In genomic region chr16:30633526-30633925, GRCh38 we compare ENCODE assay signal across 8 cellular contexts. TPM values are rescaled to one million over a fixed set of nuclear protein-coding genes. Genes with fewer than 3 reads are reported as not detected.
DNase-seq lines count a peak whose midpoint lies in the region; ATAC-seq, FAIRE-seq and TF ChIP-seq lines count a peak whose summit lies in the region.

No MANE protein-coding gene starts in this region.

- no peaks in the 10 kb centered on the region for H3K36me3 ChIP-seq in OCI-LY3 (replicated peaks; ENCODE audit: low read depth, low read length)
- H3K36me3 ChIP-seq in H1 (ENCODE audit: control insufficient read depth in 2 of 4, insufficient read depth in 4 of 4, low read length in 3 of 4) = no peaks in the 10 kb centered on the region
- no peaks in the 10 kb centered on the region for H3K36me3 ChIP-seq in neuronal stem cell (replicated peaks in 1 of 2; ENCODE audit: control insufficient read depth in 2 of 2, insufficient read depth in 2 of 2, low read length in 2 of 2)

- TF ChIP-seq CTCF in CD14-positive monocyte (IDR thresholded peaks at IDR 0.05) (no peak), OCI-LY3 (IDR thresholded peaks at IDR 0.05; ENCODE audit: low read depth, low read length) (no peak), H1 (IDR thresholded peaks at IDR 0.05; ENCODE audit: control extremely low read depth in 1 of 3, insufficient read depth in 1 of 3, low read depth in 1 of 3, low read length in 3 of 3) (no peak)

- peak overlapping the region; percentile 86 to 92 for H3K4me3 Mint-ChIP-seq in CD14-positive monocyte

- ATAC-seq in HG02852 (IDR thresholded peaks at IDR 0.05; ENCODE audit: unreplicated experiment) = no peak

- peak overlapping the region; percentile 96 to 98 (median 98) for H3K27ac Mint-ChIP-seq in CD14-positive monocyte

- H4K20me1 ChIP-seq in OCI-LY3 (ENCODE audit: insufficient read depth, low read length) (no peaks in the 10 kb centered on the region), H1 (replicated peaks in 1 of 2; ENCODE audit: control insufficient read depth in 1 of 2, insufficient read depth in 2 of 2, low read length in 2 of 2) (no peaks in the 10 kb centered on the region)

- H2BK120ac ChIP-seq in H1 (replicated peaks; ENCODE audit: low read depth, low read length) = no peak overlapping the region
- no peak overlapping the region for H2BK120ac ChIP-seq in neuronal stem cell (ENCODE audit: low read depth, low read length)

- no peak for TF ChIP-seq EP300 in H1 (IDR thresholded peaks at IDR 0.05; ENCODE audit: borderline replicate concordance in 1 of 2, low read depth in 2 of 2, low read length in 2 of 2)

- no peaks in the 10 kb centered on the region for H3K9me3 ChIP-seq in OCI-LY3 (ENCODE audit: insufficient read depth, low read length)
- no peaks in the 10 kb centered on the region for H3K9me3 ChIP-seq in H1 (ENCODE audit: insufficient read depth in 2 of 2, low read depth in 1 of 2, low read length in 1 of 2)
- H3K9me3 ChIP-seq in neuronal stem cell (replicated peaks in 1 of 2; ENCODE audit: control insufficient read depth in 2 of 2, insufficient read depth in 1 of 2, low read depth in 1 of 2, low read length in 2 of 2) = no peaks in the 10 kb centered on the region

- TF ChIP-seq RAD21 in H1 (IDR thresholded peaks at IDR 0.05 in 1 of 2, conservative IDR thresholded peaks at IDR 0.05 in 1 of 2; ENCODE audit: low read depth in 2 of 2, low read length in 2 of 2) = no peak

- peak overlapping the region; percentile 54 for H4K5ac ChIP-seq in H1 (ENCODE audit: insufficient read length, low read depth, low read length)

- H4K8ac ChIP-seq in H1 (ENCODE audit: extremely low read depth, insufficient read depth, low read length) (peak overlapping the region; percentile 92; the same call in 1 of the 2 replicates), neuronal stem cell (ENCODE audit: low read depth, low read length) (no peak overlapping the region)

- DNase-seq in CD14-positive monocyte (ENCODE audit: low spot score) = no peak
- no peak for DNase-seq in H1 (ENCODE audit: low read depth in 1 of 2, low spot score in 2 of 2)
- DNase-seq in neuronal stem cell (ENCODE audit: low spot score) = no peak
- DNase-seq in KG1 (lab: John Stamatoyannopoulos, UW) = no peak
- DNase-seq in NCI-H526 treated with DMSO at 0.1 percent for 48 hours (lab: John Stamatoyannopoulos, UW) = no peak
- DNase-seq in NCI-H524 (lab: John Stamatoyannopoulos, UW) = no peak

- H3K56ac ChIP-seq in H1 (replicated peaks; ENCODE audit: insufficient read length, low read depth, low read length) = no peak overlapping the region

- peak overlapping the region; percentile 95 for H3K4me3 ChIP-seq in OCI-LY3 (ENCODE audit: low read length)
- peak overlapping the region in 2 of 4 experiments; percentile 88 to 89; a peak in 4 of 8 replicates for H3K4me3 ChIP-seq in H1 (ENCODE audit: extremely low read depth in 1 of 4, insufficient read depth in 2 of 4, low read depth in 3 of 4, low read length in 4 of 4)
- peak overlapping the region in 1 of 2 donors; percentile 89 for H3K4me3 ChIP-seq in neuronal stem cell (ENCODE audit: low read length in 2 of 2)

- intact Hi-C loops in CD14-positive monocyte (cut with micrococcal nuclease) = no loop called here

- no peak overlapping the region for H3K18ac ChIP-seq in H1 (ENCODE audit: extremely low read depth, low read length)
- peak overlapping the region; percentile 64 for H3K18ac ChIP-seq in neuronal stem cell (ENCODE audit: low read length)

- no peaks in the 10 kb centered on the region for H3K79me1 ChIP-seq in H1 (ENCODE audit: low read depth, low read length)
- H3K79me1 ChIP-seq in neuronal stem cell (ENCODE audit: low read depth, low read length) = peaks cover 6% of the 10 kb centered on the region

- no peaks in the 10 kb centered on the region for H3K36me3 Mint-ChIP-seq in CD14-positive monocyte

- 86% methylated on average over 17 of the region's 17 CpGs; no CpG with 5 or more reads in 1 of the 2 experiments for WGBS in H1 (ENCODE audit: extremely low coverage in 1 of 2, insufficient coverage in 1 of 2, insufficient read length in 1 of 2, insufficient replicate concordance in 2 of 2, low coverage in 1 of 2, low lambda C conversion rate in 2 of 2, missing lambda C conversion rate in 1 of 2), 2 experiments
- WGBS in neuronal stem cell (ENCODE audit: extremely low coverage in 2 of 2, insufficient read length in 2 of 2, insufficient replicate concordance in 1 of 2), 2 donors = no CpG with 5 or more reads among the region's 17 CpGs

- H3K14ac ChIP-seq in H1 (ENCODE audit: insufficient read length) = no peak overlapping the region
- H3K14ac ChIP-seq in neuronal stem cell (ENCODE audit: low read length) = no peak overlapping the region

- POLR2A ChIA-PET in H1 (lab: Charles Lee; ENCODE audit: partially characterized antibody) = interaction anchor here (0.6 to 1.5 kb wide), 7 partner anchors 10 to 413 kb away, joined by 3 to 5 read pairs (median 3); partner anchors contain the start of genes DCTPP1 and ZNF688

- H2BK15ac ChIP-seq in H1 (ENCODE audit: low read length) (no peak overlapping the region), neuronal stem cell (ENCODE audit: low read length) (no peak overlapping the region)

- H3K27ac ChIP-seq in OCI-LY3 (ENCODE audit: low read length) = peak overlapping the region; percentile 76
- H3K27ac ChIP-seq in H1 (ENCODE audit: low read depth, low read length) = peak overlapping the region; percentile 73; the same call in 1 of the 2 replicates
- H3K27ac ChIP-seq in neuronal stem cell (replicated peaks; ENCODE audit: low read length) = peak overlapping the region; percentile 74

- peak overlapping the region; percentile 80 for H3K9ac ChIP-seq in OCI-LY3 (ENCODE audit: low read length)
- H3K9ac ChIP-seq in H1 (replicated peaks in 1 of 4; ENCODE audit: extremely low read depth in 1 of 4, low read depth in 3 of 4, low read length in 3 of 4) = peak overlapping the region in 2 of 4 experiments; percentile 16 to 39; a peak in 1 of 7 replicates
- no peak overlapping the region for H3K9ac ChIP-seq in neuronal stem cell (ENCODE audit: low read depth, low read length, poor library complexity)

- H3K4me2 ChIP-seq in OCI-LY3 (ENCODE audit: low read length) = peak overlapping the region; percentile 79
- peak overlapping the region; percentile 61 to 72 for H3K4me2 ChIP-seq in H1 (ENCODE audit: insufficient read depth in 1 of 2, low read depth in 2 of 2, low read length in 2 of 2)
- peak overlapping the region; percentile 69 for H3K4me2 ChIP-seq in neuronal stem cell (ENCODE audit: insufficient read depth, low read length, poor library complexity, severe bottlenecking)

- TF ChIP-seq POLR2A in H1 (IDR thresholded peaks at IDR 0.05; ENCODE audit: control extremely low read depth in 1 of 2, low read depth in 2 of 2, low read length in 2 of 2) = no peak

- H3K23ac ChIP-seq in H1 (ENCODE audit: insufficient read length) (no peak overlapping the region), neuronal stem cell (ENCODE audit: low read depth, low read length, poor library complexity) (no peak overlapping the region)

- H3K4ac ChIP-seq in H1 (replicated peaks; ENCODE audit: insufficient read length, low read depth, low read length) (no peak overlapping the region), neuronal stem cell (ENCODE audit: low read length) (no peak overlapping the region)

- no peak overlapping the region for H2BK20ac ChIP-seq in H1 (ENCODE audit: low read length)

- H2AK5ac ChIP-seq in H1 (ENCODE audit: low read depth, low read length) (no peak overlapping the region), neuronal stem cell (ENCODE audit: low read depth, low read length) (no peak overlapping the region)

- H3K23me2 ChIP-seq in H1 (ENCODE audit: low read depth, low read length) = no peaks in the 10 kb centered on the region; the same call in 1 of the 2 replicates

- H3K79me2 ChIP-seq in OCI-LY3 (ENCODE audit: low read length) (peaks cover 14% of the 10 kb centered on the region), H1 (ENCODE audit: control insufficient read depth in 1 of 2, insufficient read depth in 2 of 2, low read length in 2 of 2) (peaks cover 0 to 4% of the 10 kb centered on the region in 2 experiments; a peak in 1 of 4 replicates)

- H2AFZ ChIP-seq in OCI-LY3 (ENCODE audit: low read depth, low read length) (no peak overlapping the region; the same call in 1 of the 2 replicates), H1 (ENCODE audit: low read length) (peak overlapping the region; percentile 57; the same call in 1 of the 2 replicates), neuronal stem cell (ENCODE audit: low read length) (peak overlapping the region; percentile 95)

- peaks cover 15% of the 10 kb centered on the region for H3K4me1 Mint-ChIP-seq in CD14-positive monocyte

- FAIRE-seq in H1 (lab: Jason Lieb, UNC) = no peak

- no peak overlapping the region for H2BK12ac ChIP-seq in H1 (ENCODE audit: low read depth, low read length)
- H2BK12ac ChIP-seq in neuronal stem cell (ENCODE audit: low read length) = no peak overlapping the region

- no peak overlapping the region for H4K91ac ChIP-seq in H1 (replicated peaks; ENCODE audit: insufficient read length, low read length)
- no peak overlapping the region for H4K91ac ChIP-seq in neuronal stem cell (ENCODE audit: low read depth, low read length, poor library complexity)

- no peaks in the 10 kb centered on the region for H3K9me3 Mint-ChIP-seq in CD14-positive monocyte

- H3K4me1 ChIP-seq in OCI-LY3 (ENCODE audit: low read length) (peaks cover 18% of the 10 kb centered on the region), H1 (replicated peaks in 1 of 4; ENCODE audit: control insufficient read depth in 3 of 4, insufficient read depth in 4 of 4, low read length in 3 of 4) (no peaks in the 10 kb centered on the region; a peak in 1 of 7 replicates), neuronal stem cell (ENCODE audit: control insufficient read depth in 2 of 2, insufficient read depth in 1 of 2, low read depth in 1 of 2, low read length in 2 of 2) (no peaks in the 10 kb centered on the region)

- CTCF ChIA-PET in H1 (lab: Charles Lee; ENCODE audit: partially characterized antibody) = interaction anchor here (0.6 to 1.3 kb wide), 3 partner anchors 184 to 542 kb away, joined by 3 to 4 read pairs (median 3); partner anchors contain the start of genes DCTPP1 and TBX6

- H3K27me3 Mint-ChIP-seq in CD14-positive monocyte (ENCODE audit: low read depth in 3 of 3) = peaks cover 0 to 5% (median 0%) of the 10 kb centered on the region in 3 donors

- H2BK5ac ChIP-seq in H1 (ENCODE audit: low read depth, low read length) = no peak overlapping the region
- no peak overlapping the region for H2BK5ac ChIP-seq in neuronal stem cell (ENCODE audit: low read length)

- no peaks in the 10 kb centered on the region for H3K27me3 ChIP-seq in OCI-LY3 (ENCODE audit: low read depth, low read length)
- no peaks in the 10 kb centered on the region for H3K27me3 ChIP-seq in H1 (replicated peaks in 1 of 4; ENCODE audit: control insufficient read depth in 3 of 4, extremely low read depth in 1 of 4, insufficient read depth in 3 of 4, low read length in 3 of 4)
- H3K27me3 ChIP-seq in neuronal stem cell (ENCODE audit: control insufficient read depth in 3 of 3, insufficient read depth in 3 of 3, low read depth in 1 of 3, low read length in 3 of 3) = no peaks in the 10 kb centered on the region

RNA-seq across cellular contexts. Expression of gene PRR14, which starts 17.2 kb away (rescaled TPM):
- polyA plus RNA-seq in CD14-positive monocyte (10 to 100 TPM in 1 of 2 donors, 1 to 10 TPM in 1; 6.1 to 10.4 TPM), H1 (2011; rRNA removed) (3.6 and 8.7 TPM in 2 replicates)
- 16.1 and 18.9 TPM in 2 replicates for total RNA-seq in H1 (2021; fragmentation: NEBNext Ultra II Directional; extraction: Animal tissue kit (Norgen Biotek cat#: 25700))
- polyA plus RNA-seq in H1 (2011; cell fraction: cytosol; rRNA removed) = 2.8 TPM
- 13.6 TPM for polyA plus RNA-seq in H1 (2011; cell fraction: nucleus; rRNA removed)
- 10.6 to 13.7 TPM (median 12.0 TPM) in 4 replicates for polyA plus RNA-seq in H1 (2012, experiment 1 of 2)
- 11.9 TPM for polyA plus RNA-seq in H1 (2012, experiment 2 of 2)
- polyA plus RNA-seq in H1 (2013, experiment 1 of 2) = 17.6 TPM
- polyA plus RNA-seq in H1 (2013, experiment 2 of 2) = 17.2 TPM
- 1.1 and 2.8 TPM in 2 replicates for polyA minus RNA-seq in H1 (2011; rRNA and poly(A)+ RNA removed)
- polyA minus RNA-seq in H1 (2011; cell fraction: cytosol; rRNA and poly(A)+ RNA removed) = 5.3 TPM
- polyA minus RNA-seq in H1 (2011; cell fraction: nucleus; rRNA and poly(A)+ RNA removed) = 10.0 TPM
- 52.4 TPM for polyA plus RNA-seq in neuronal stem cell (2013, experiment 1 of 2)
- polyA plus RNA-seq in neuronal stem cell (2013, experiment 2 of 2) = 55.2 TPM

RNA-seq across cellular contexts. Expression of gene ZNF689, which starts 23.3 kb away (rescaled TPM):
- 10 to 100 TPM in 1 of 2 donors, 1 to 10 TPM in 1; 8.0 to 11.2 TPM for polyA plus RNA-seq in CD14-positive monocyte
- total RNA-seq in H1 (2021; fragmentation: NEBNext Ultra II Directional; extraction: Animal tissue kit (Norgen Biotek cat#: 25700)) = 14.2 and 14.3 TPM in 2 replicates
- 15.3 and 19.0 TPM in 2 replicates for polyA plus RNA-seq in H1 (2011; rRNA removed)
- polyA plus RNA-seq in H1 (2011; cell fraction: cytosol; rRNA removed) = 12.5 TPM
- 10.7 TPM for polyA plus RNA-seq in H1 (2011; cell fraction: nucleus; rRNA removed)
- 9.2 to 11.6 TPM (median 11.0 TPM) in 4 replicates for polyA plus RNA-seq in H1 (2012, experiment 1 of 2)
- 15.1 TPM for polyA plus RNA-seq in H1 (2012, experiment 2 of 2)
- 9.9 TPM for polyA plus RNA-seq in H1 (2013, experiment 1 of 2)
- 9.7 TPM for polyA plus RNA-seq in H1 (2013, experiment 2 of 2)
- 14.8 and 15.0 TPM in 2 replicates for polyA minus RNA-seq in H1 (2011; rRNA and poly(A)+ RNA removed)
- polyA minus RNA-seq in H1 (2011; cell fraction: cytosol; rRNA and poly(A)+ RNA removed) = 24.1 TPM
- polyA minus RNA-seq in H1 (2011; cell fraction: nucleus; rRNA and poly(A)+ RNA removed) = 9.4 TPM
- 17.0 TPM for polyA plus RNA-seq in neuronal stem cell (2013, experiment 1 of 2)
- polyA plus RNA-seq in neuronal stem cell (2013, experiment 2 of 2) = 18.5 TPM

RNA-seq across cellular contexts. Expression of gene FBRS, which starts 24.7 kb away (rescaled TPM):
- 1 to 10 TPM; 1.4 to 2.1 TPM for polyA plus RNA-seq in CD14-positive monocyte
- total RNA-seq in H1 (2021; fragmentation: NEBNext Ultra II Directional; extraction: Animal tissue kit (Norgen Biotek cat#: 25700)) = 12.9 and 13.9 TPM in 2 replicates
- 2.4 and 3.8 TPM in 2 replicates for polyA plus RNA-seq in H1 (2011; rRNA removed)
- polyA plus RNA-seq in H1 (2011; cell fraction: cytosol; rRNA removed) = 2.2 TPM
- polyA plus RNA-seq in H1 (2011; cell fraction: nucleus; rRNA removed) = 20.7 TPM
- polyA plus RNA-seq in H1 (2012, experiment 1 of 2) = 7.4 to 11.7 TPM (median 9.5 TPM) in 4 replicates
- polyA plus RNA-seq in H1 (2012, experiment 2 of 2) = 6.9 TPM
- 9.1 TPM for polyA plus RNA-seq in H1 (2013, experiment 1 of 2)
- polyA plus RNA-seq in H1 (2013, experiment 2 of 2) = 8.2 TPM
- polyA minus RNA-seq in H1 (2011; rRNA and poly(A)+ RNA removed) = 2.0 and 3.6 TPM in 2 replicates
- 4.8 TPM for polyA minus RNA-seq in H1 (2011; cell fraction: cytosol; rRNA and poly(A)+ RNA removed)
- 11.5 TPM for polyA minus RNA-seq in H1 (2011; cell fraction: nucleus; rRNA and poly(A)+ RNA removed)
- 30.9 TPM for polyA plus RNA-seq in neuronal stem cell (2013, experiment 1 of 2)
- polyA plus RNA-seq in neuronal stem cell (2013, experiment 2 of 2) = 31.8 TPM

RNA-seq across cellular contexts. Expression of gene ZNF785, which starts 48.0 kb away (rescaled TPM):
- polyA plus RNA-seq in CD14-positive monocyte (1 to 10 TPM in 1 of 2 donors, under 1 TPM in 1; 0.67 to 1.1 TPM), H1 (2011; rRNA removed) (8.6 and 11.7 TPM in 2 replicates)
- total RNA-seq in H1 (2021; fragmentation: NEBNext Ultra II Directional; extraction: Animal tissue kit (Norgen Biotek cat#: 25700)) = 12.9 and 14.8 TPM in 2 replicates
- polyA plus RNA-seq in H1 (2011; cell fraction: cytosol; rRNA removed) = 13.3 TPM
- 14.2 TPM for polyA plus RNA-seq in H1 (2011; cell fraction: nucleus; rRNA removed)
- 7.3 to 12.2 TPM (median 10.2 TPM) in 4 replicates for polyA plus RNA-seq in H1 (2012, experiment 1 of 2)
- 5.7 TPM for polyA plus RNA-seq in H1 (2012, experiment 2 of 2)
- 8.0 TPM for polyA plus RNA-seq in H1 (2013, experiment 1 of 2)
- polyA plus RNA-seq in H1 (2013, experiment 2 of 2) = 7.3 TPM
- 6.1 and 6.8 TPM in 2 replicates for polyA minus RNA-seq in H1 (2011; rRNA and poly(A)+ RNA removed)
- polyA minus RNA-seq in H1 (2011; cell fraction: cytosol; rRNA and poly(A)+ RNA removed) = 6.2 TPM
- 14.3 TPM for polyA minus RNA-seq in H1 (2011; cell fraction: nucleus; rRNA and poly(A)+ RNA removed)
- 12.5 TPM for polyA plus RNA-seq in neuronal stem cell (2013, experiment 1 of 2)
- 12.6 TPM for polyA plus RNA-seq in neuronal stem cell (2013, experiment 2 of 2)
